Comparison of ENCODE assay signal across 27 cellular contexts in genomic region chr17:57674894-57675293, GRCh38.
DNase-seq lines count a peak whose midpoint lies in the region; ATAC-seq and TF ChIP-seq lines count a peak whose summit lies in the region.
"Had no signal": no experiment of that assay in that cellular context is flagged by ENCODE, and none has a peak within 500 bp of the region (broad histone marks: within the 10 kb centered on the region; RNA-seq: fewer than 3 reads in every experiment).

No MANE protein-coding gene starts in this region.

- H3K79me1 ChIP-seq in neuronal stem cell (ENCODE audit: low read depth, low read length): no peaks in the 10 kb centered on the region

- no peak for ATAC-seq in DND-41 (ENCODE audit: insufficient read depth, low read depth)
- ATAC-seq in activated T-helper 17 cell treated with anti-CD3 and anti-CD28 coated beads, Interleukin-2, amount 50 U/mL, for 72 hours (replicated peaks): no peak
- no peak for ATAC-seq in HG02938 (IDR thresholded peaks at IDR 0.05; ENCODE audit: unreplicated experiment)
- no peak for ATAC-seq in HG02798 (IDR thresholded peaks at IDR 0.05; ENCODE audit: poor library complexity, unreplicated experiment)
- ATAC-seq: naive thymus-derived CD4-positive, alpha-beta T cell; Panc1 had no signal

- WGBS in neuronal stem cell (ENCODE audit: extremely low coverage in 2 of 2, insufficient read length in 2 of 2, insufficient replicate concordance in 1 of 2), 2 donors: no CpG with 5 or more reads among the region's 22 CpGs

- no peak overlapping the region for H4K91ac ChIP-seq in neuronal stem cell (ENCODE audit: low read depth, low read length, poor library complexity)

- H3K27ac ChIP-seq in DND-41 (ENCODE audit: low read length) (0 out of 2 replicates have a peak overlapping the region, but pooled peaks have one; percentile 18), layer of hippocampus (ENCODE audit: low read depth, low read length) (peak overlapping the region; percentile 13), neuronal stem cell (replicated peaks; ENCODE audit: low read length) (no peak overlapping the region)
- H3K27ac ChIP-seq: C4-2B, upper lobe of left lung had no signal

- no peak overlapping the region for H2BK12ac ChIP-seq in neuronal stem cell (ENCODE audit: low read length)

- no peaks in the 10 kb centered on the region for H3K27me3 ChIP-seq in DND-41 (ENCODE audit: insufficient read depth, low read length, poor library complexity)
- H3K27me3 ChIP-seq in layer of hippocampus (ENCODE audit: control insufficient read depth, insufficient read depth, low read length): no peaks in the 10 kb centered on the region
- H3K27me3 ChIP-seq in neuronal stem cell (ENCODE audit: control insufficient read depth in 3 of 3, insufficient read depth in 3 of 3, low read depth in 1 of 3, low read length in 3 of 3): no peaks in the 10 kb centered on the region
- H3K27me3 ChIP-seq: upper lobe of left lung had no signal

- DNase-seq in DND-41: peak; percentile 1
- no peak for DNase-seq in neuronal stem cell (ENCODE audit: low spot score)
- no peak for DNase-seq in activated CD4-positive, alpha-beta T cell treated with anti-CD3 and anti-CD28 coated beads, Interleukin-2, amount 10 ng/mL, durations not matched to agents 24 days and 14 days
- DNase-seq: activated CD4-positive, CD25-positive, alpha-beta regulatory T cell treated with anti-CD3 and anti-CD28 coated beads, Interleukin-2, amount 50 U/mL, for 72 hours; activated T-cell treated with anti-CD3 and anti-CD28 coated beads, Interleukin-2, amount 50 U/mL, for 24 hours; cerebellar nuclear complex; COR-L47; DMS53; effector CD4-positive, alpha-beta T cell; GDM1; hippocampal formation; NCI-H146; NCI-H2107; NCI-H446 treated with DMSO at 0.1 percent for 48 hours; NCI-H774; SHP77; stimulated activated naive CD4-positive, alpha-beta T cell; T-helper 2 cell had no signal

- H3K27me3 Mint-ChIP-seq in activated T-helper 17 cell treated with anti-CD3 and anti-CD28 coated beads, Interleukin-2, amount 50 U/mL, for 72 hours: no peaks in the 10 kb centered on the region
- no peaks in the 10 kb centered on the region for H3K27me3 Mint-ChIP-seq in activated CD4-positive, alpha-beta T cell treated with anti-CD3 and anti-CD28 coated beads, Interleukin-2, amount 10 ng/mL, durations not matched to agents 24 days and 14 days
- H3K27me3 Mint-ChIP-seq: activated T-cell treated with anti-CD3 and anti-CD28 coated beads, Interleukin-2, amount 50 U/mL, for 24 hours; IgD-negative memory B cell; naive thymus-derived CD4-positive, alpha-beta T cell had no signal

- H3K9me3 Mint-ChIP-seq in activated T-helper 17 cell treated with anti-CD3 and anti-CD28 coated beads, Interleukin-2, amount 50 U/mL, for 72 hours: no peaks in the 10 kb centered on the region
- no peaks in the 10 kb centered on the region for H3K9me3 Mint-ChIP-seq in activated CD4-positive, alpha-beta T cell treated with anti-CD3 and anti-CD28 coated beads, Interleukin-2, amount 10 ng/mL, durations not matched to agents 24 days and 14 days
- H3K9me3 Mint-ChIP-seq: activated T-cell treated with anti-CD3 and anti-CD28 coated beads, Interleukin-2, amount 50 U/mL, for 24 hours; IgD-negative memory B cell; naive thymus-derived CD4-positive, alpha-beta T cell had no signal

- no peaks in the 10 kb centered on the region for H3K9me3 ChIP-seq in DND-41 (ENCODE audit: insufficient read depth, low read length, severe bottlenecking)
- no peaks in the 10 kb centered on the region for H3K9me3 ChIP-seq in neuronal stem cell (replicated peaks in 1 of 2; ENCODE audit: control insufficient read depth in 2 of 2, insufficient read depth in 1 of 2, low read depth in 1 of 2, low read length in 2 of 2)
- H3K9me3 ChIP-seq: upper lobe of left lung had no signal

- intact Hi-C loops in activated CD4-positive, alpha-beta T cell treated with anti-CD3 and anti-CD28 coated beads, Interleukin-2, amount 10 ng/mL, durations not matched to agents 24 days and 14 days (cut with micrococcal nuclease): no loop called here

- H4K8ac ChIP-seq in neuronal stem cell (ENCODE audit: low read depth, low read length): no peak overlapping the region

- H4K20me1 ChIP-seq in DND-41 (ENCODE audit: insufficient read depth, low read length): peaks cover 12% of the 10 kb centered on the region; the same call in 1 of the 2 replicates

- H2BK5ac ChIP-seq in neuronal stem cell (ENCODE audit: low read length): peak overlapping the region; percentile 8

- H3K4me1 Mint-ChIP-seq in activated T-helper 17 cell treated with anti-CD3 and anti-CD28 coated beads, Interleukin-2, amount 50 U/mL, for 72 hours: peaks cover 8% of the 10 kb centered on the region
- H3K4me1 Mint-ChIP-seq in activated CD4-positive, alpha-beta T cell treated with anti-CD3 and anti-CD28 coated beads, Interleukin-2, amount 10 ng/mL, durations not matched to agents 24 days and 14 days: peaks cover 18% of the 10 kb centered on the region

- H2AFZ ChIP-seq in DND-41 (ENCODE audit: low read depth, low read length) (no peak overlapping the region), neuronal stem cell (ENCODE audit: low read length) (no peak overlapping the region)

- peak overlapping the region; percentile 58 for H3K23ac ChIP-seq in neuronal stem cell (ENCODE audit: low read depth, low read length, poor library complexity)

- no peak overlapping the region for H2BK120ac ChIP-seq in neuronal stem cell (ENCODE audit: low read depth, low read length)

- peaks cover 12% of the 10 kb centered on the region for H3K4me1 ChIP-seq in DND-41 (ENCODE audit: insufficient read depth, low read length)
- H3K4me1 ChIP-seq in neuronal stem cell (ENCODE audit: control insufficient read depth in 2 of 2, insufficient read depth in 1 of 2, low read depth in 1 of 2, low read length in 2 of 2): peaks cover 4% of the 10 kb centered on the region in 2 donors

- no peak overlapping the region for H3K4me3 ChIP-seq in DND-41 (ENCODE audit: low read depth in 1 of 2, low read length in 2 of 2)
- no peak overlapping the region for H3K4me3 ChIP-seq in neuronal stem cell (ENCODE audit: low read length in 2 of 2)
- H3K4me3 ChIP-seq: upper lobe of left lung had no signal

- peaks cover 25% of the 10 kb centered on the region for H3K79me2 ChIP-seq in DND-41 (ENCODE audit: insufficient read depth, low read length)

- H3K18ac ChIP-seq in neuronal stem cell (ENCODE audit: low read length): no peak overlapping the region

- H3K36me3 ChIP-seq in DND-41 (ENCODE audit: insufficient read depth, low read length) (peaks cover 95% of the 10 kb centered on the region), neuronal stem cell (replicated peaks in 1 of 2; ENCODE audit: control insufficient read depth in 2 of 2, insufficient read depth in 2 of 2, low read length in 2 of 2) (peaks cover 7 to 59% of the 10 kb centered on the region in 2 donors)

- H3K14ac ChIP-seq in neuronal stem cell (ENCODE audit: low read length): peak overlapping the region; percentile 11

- H2AK5ac ChIP-seq in neuronal stem cell (ENCODE audit: low read depth, low read length): peak overlapping the region; percentile 20

- H2BK15ac ChIP-seq in neuronal stem cell (ENCODE audit: low read length): no peak overlapping the region

- H3K4ac ChIP-seq in neuronal stem cell (ENCODE audit: low read length): no peak overlapping the region

- peaks cover 26% of the 10 kb centered on the region for H3K36me3 Mint-ChIP-seq in activated T-helper 17 cell treated with anti-CD3 and anti-CD28 coated beads, Interleukin-2, amount 50 U/mL, for 72 hours (ENCODE audit: low read depth)
- H3K36me3 Mint-ChIP-seq in activated CD4-positive, alpha-beta T cell treated with anti-CD3 and anti-CD28 coated beads, Interleukin-2, amount 10 ng/mL, durations not matched to agents 24 days and 14 days (ENCODE audit: low read depth): peaks cover 11% of the 10 kb centered on the region

- TF ChIP-seq CTCF in DND-41 (IDR thresholded peaks at IDR 0.05; ENCODE audit: borderline replicate concordance, extremely low read depth, low read length, poor library complexity, severe bottlenecking): no peak

- no peak overlapping the region for H3K4me2 ChIP-seq in DND-41 (ENCODE audit: insufficient read depth, low read length)
- H3K4me2 ChIP-seq in neuronal stem cell (ENCODE audit: insufficient read depth, low read length, poor library complexity, severe bottlenecking): no peak overlapping the region

- H3K27ac Mint-ChIP-seq in activated T-helper 17 cell treated with anti-CD3 and anti-CD28 coated beads, Interleukin-2, amount 50 U/mL, for 72 hours: peak overlapping the region; percentile 66
- H3K27ac Mint-ChIP-seq in activated CD4-positive, alpha-beta T cell treated with anti-CD3 and anti-CD28 coated beads, Interleukin-2, amount 10 ng/mL, durations not matched to agents 24 days and 14 days: no peak overlapping the region
- H3K27ac Mint-ChIP-seq: activated T-cell treated with anti-CD3 and anti-CD28 coated beads, Interleukin-2, amount 50 U/mL, for 24 hours had no signal

- no peak overlapping the region for H3K4me3 Mint-ChIP-seq in activated T-helper 17 cell treated with anti-CD3 and anti-CD28 coated beads, Interleukin-2, amount 50 U/mL, for 72 hours
- H3K4me3 Mint-ChIP-seq in activated CD4-positive, alpha-beta T cell treated with anti-CD3 and anti-CD28 coated beads, Interleukin-2, amount 10 ng/mL, durations not matched to agents 24 days and 14 days: no peak overlapping the region
- H3K4me3 Mint-ChIP-seq: activated T-cell treated with anti-CD3 and anti-CD28 coated beads, Interleukin-2, amount 50 U/mL, for 24 hours; IgD-negative memory B cell; naive thymus-derived CD4-positive, alpha-beta T cell had no signal

- H3K9ac ChIP-seq in DND-41 (ENCODE audit: low read depth, low read length): no peak overlapping the region
- H3K9ac ChIP-seq in neuronal stem cell (ENCODE audit: low read depth, low read length, poor library complexity): no peak overlapping the region
